Comparison of ENCODE assay signal across 9 cellular contexts in genomic region chr12:93089805-93090569, GRCh38.
DNase-seq lines count a peak whose midpoint lies in the region; ATAC-seq and TF ChIP-seq lines count a peak whose summit lies in the region.
"Had no signal": no experiment of that assay in that cellular context is flagged by ENCODE, and none has a peak within 500 bp of the region (broad histone marks: within the 10 kb centered on the region; RNA-seq: fewer than 3 reads in every experiment).

No MANE protein-coding gene starts in this region.

- H3K4me3 ChIP-seq in endodermal cell (ENCODE audit: low read length) (no peak overlapping the region), coronary artery (no peak overlapping the region)
- H3K4me3 ChIP-seq: cardiac muscle cell had no signal

- H3K4me1 ChIP-seq in endodermal cell (ENCODE audit: control insufficient read depth, insufficient read depth, low read length): peaks cover 9% of the 10 kb centered on the region

- H3K9me3 Mint-ChIP-seq in activated T-cell treated with anti-CD3 and anti-CD28 coated beads, Interleukin-2, amount 50 U/mL, for 24 hours: peaks cover 10% of the 10 kb centered on the region
- peaks cover 22% of the 10 kb centered on the region for H3K9me3 Mint-ChIP-seq in endodermal cell
- H3K9me3 Mint-ChIP-seq in stimulated activated memory B cell treated with anti-CD40 and anti-IgM and Interleukin-4, amounts not matched to agents 10 μg/mL and 1 μg/mL and 100 μg/mL, for 72 hours: peaks cover 3% of the 10 kb centered on the region

- intact Hi-C loops in cardiac septum (cut with DNase I) (no loop called here), head of caudate nucleus (cut with DNase I) (no loop called here)

- DNase-seq in activated T-cell treated with anti-CD3 and anti-CD28 coated beads, Interleukin-2, amount 50 U/mL, for 24 hours: no peak
- DNase-seq in activated T-cell treated with anti-CD3 and anti-CD28 coated beads for 4 hours (no peak), RPMI7951 (ENCODE audit: low read depth) (peak; percentile 77), endodermal cell (no peak), cardiac septum (ENCODE audit: low spot score) (no peak), coronary artery (ENCODE audit: low spot score) (no peak), head of caudate nucleus (no peak)

- no peak for TF ChIP-seq CTCF in endodermal cell (conservative IDR thresholded peaks at IDR 0.05)
- TF ChIP-seq CTCF in coronary artery (IDR thresholded peaks at IDR 0.05): no peak

- 95 to 96% methylated on average over 3 to 5 of the region's 5 CpGs for WGBS in endodermal cell (ENCODE audit: insufficient coverage in 1 of 2, insufficient read length in 1 of 2), 2 experiments

- peak overlapping the region; percentile 77 for H3K27ac Mint-ChIP-seq in activated T-cell treated with anti-CD3 and anti-CD28 coated beads, Interleukin-2, amount 50 U/mL, for 24 hours
- peak overlapping the region; percentile 49 for H3K27ac Mint-ChIP-seq in endodermal cell
- peak overlapping the region; percentile 33 for H3K27ac Mint-ChIP-seq in stimulated activated memory B cell treated with anti-CD40 and anti-IgM and Interleukin-4, amounts not matched to agents 10 μg/mL and 1 μg/mL and 100 μg/mL, for 72 hours

- H3K36me3 Mint-ChIP-seq in activated T-cell treated with anti-CD3 and anti-CD28 coated beads, Interleukin-2, amount 50 U/mL, for 24 hours (ENCODE audit: low read depth): no peaks in the 10 kb centered on the region
- H3K36me3 Mint-ChIP-seq in endodermal cell (ENCODE audit: low read depth): peaks cover 11% of the 10 kb centered on the region
- H3K36me3 Mint-ChIP-seq in stimulated activated memory B cell treated with anti-CD40 and anti-IgM and Interleukin-4, amounts not matched to agents 10 μg/mL and 1 μg/mL and 100 μg/mL, for 72 hours: no peaks in the 10 kb centered on the region

- H3K27ac ChIP-seq in endodermal cell (ENCODE audit: low read depth, low read length) (no peak overlapping the region), coronary artery (no peak overlapping the region)
- H3K27ac ChIP-seq: cardiac muscle cell had no signal

- H3K9me3 ChIP-seq in endodermal cell (ENCODE audit: control insufficient read depth, low read length): peaks cover 19% of the 10 kb centered on the region

- H3K4me3 Mint-ChIP-seq in activated T-cell treated with anti-CD3 and anti-CD28 coated beads, Interleukin-2, amount 50 U/mL, for 24 hours: no peak overlapping the region
- H3K4me3 Mint-ChIP-seq in endodermal cell: no peak overlapping the region
- H3K4me3 Mint-ChIP-seq in stimulated activated memory B cell treated with anti-CD40 and anti-IgM and Interleukin-4, amounts not matched to agents 10 μg/mL and 1 μg/mL and 100 μg/mL, for 72 hours: no peak overlapping the region

- no peaks in the 10 kb centered on the region for H3K27me3 Mint-ChIP-seq in activated T-cell treated with anti-CD3 and anti-CD28 coated beads, Interleukin-2, amount 50 U/mL, for 24 hours
- H3K27me3 Mint-ChIP-seq in endodermal cell (ENCODE audit: insufficient read depth): no peaks in the 10 kb centered on the region
- no peaks in the 10 kb centered on the region for H3K27me3 Mint-ChIP-seq in stimulated activated memory B cell treated with anti-CD40 and anti-IgM and Interleukin-4, amounts not matched to agents 10 μg/mL and 1 μg/mL and 100 μg/mL, for 72 hours

- H3K36me3 ChIP-seq in endodermal cell (ENCODE audit: control insufficient read depth, insufficient read depth, low read length): peaks cover 4% of the 10 kb centered on the region
- H3K36me3 ChIP-seq: cardiac muscle cell had no signal

- ATAC-seq in stimulated activated memory B cell treated with anti-CD40 and anti-IgM and Interleukin-4, amounts not matched to agents 10 μg/mL and 1 μg/mL and 100 μg/mL, for 72 hours: peak; percentile 43

- H3K9ac ChIP-seq in endodermal cell (ENCODE audit: extremely low read depth, low read length, poor library complexity, severe bottlenecking): no peak overlapping the region

- peaks cover 26% of the 10 kb centered on the region for H3K4me1 Mint-ChIP-seq in activated T-cell treated with anti-CD3 and anti-CD28 coated beads, Interleukin-2, amount 50 U/mL, for 24 hours (ENCODE audit: low read depth)
- peaks cover 25% of the 10 kb centered on the region for H3K4me1 Mint-ChIP-seq in endodermal cell
- H3K4me1 Mint-ChIP-seq in stimulated activated memory B cell treated with anti-CD40 and anti-IgM and Interleukin-4, amounts not matched to agents 10 μg/mL and 1 μg/mL and 100 μg/mL, for 72 hours: peaks cover 4% of the 10 kb centered on the region

- no peaks in the 10 kb centered on the region for H3K27me3 ChIP-seq in endodermal cell (ENCODE audit: control insufficient read depth, insufficient read depth, low read length, poor library complexity, severe bottlenecking)
- H3K27me3 ChIP-seq: cardiac muscle cell had no signal
